ENCODE assay signal across 9 cellular contexts in the genomic region with DNA sequence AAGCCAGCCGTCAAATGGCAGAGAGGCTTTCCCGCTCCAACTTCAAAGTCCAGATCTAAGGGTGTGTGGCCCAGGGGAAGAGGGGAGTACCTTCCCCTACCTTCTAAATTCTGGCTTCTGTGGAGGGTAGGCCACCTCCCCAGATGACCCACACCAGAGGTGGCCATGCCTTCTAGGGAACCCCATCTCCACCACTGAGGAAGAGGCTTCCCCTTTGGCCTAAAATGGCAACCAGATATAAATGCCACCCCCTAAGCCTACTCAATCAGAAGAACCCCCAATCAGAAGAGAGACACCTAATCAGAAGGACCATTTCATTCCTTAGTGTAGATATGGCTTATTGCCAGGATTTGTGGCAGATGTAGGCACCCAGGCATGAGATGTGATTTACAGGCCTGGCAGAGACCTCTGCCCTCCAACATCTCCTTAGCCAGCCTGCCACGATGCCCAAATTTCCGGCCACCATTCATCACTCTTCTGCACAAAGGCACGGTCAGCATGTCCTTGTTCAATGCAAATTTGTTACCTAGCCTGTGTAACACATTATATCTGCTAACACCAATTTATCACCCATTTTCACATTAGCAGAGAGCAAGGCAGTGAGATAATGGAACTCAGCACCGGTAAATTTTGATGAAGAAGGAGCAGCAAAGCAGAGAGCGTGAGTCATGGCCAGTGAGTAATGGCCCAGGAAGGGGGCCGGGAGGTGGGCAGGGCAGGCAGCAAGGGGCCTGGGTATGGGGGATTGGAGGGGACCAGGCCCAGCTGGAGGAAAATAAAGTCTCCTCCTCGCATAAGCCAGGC. TPM values are rescaled to one million over a fixed set of nuclear protein-coding genes. Genes with fewer than 3 reads are reported as not detected.
DNase-seq lines count a peak whose midpoint lies in the region; ATAC-seq and TF ChIP-seq lines count a peak whose summit lies in the region.
"Had no signal": no experiment of that assay in that cellular context is flagged by ENCODE, and none has a peak within 500 bp of the region (broad histone marks: within the 10 kb centered on the region; RNA-seq: fewer than 3 reads in every experiment).

No MANE protein-coding gene starts in this region.

- H3K27me3 Mint-ChIP-seq in GM23338 (ENCODE audit: insufficient read depth, low read depth, poor library complexity), result peaks cover 22% of the 10 kb centered on the region
- peaks cover 32% of the 10 kb centered on the region for H3K27me3 Mint-ChIP-seq in activated B cell treated with CpG ODN at 0.5 μM for 24 hours

- peaks cover 16% of the 10 kb centered on the region for H3K4me1 ChIP-seq in ACC112 (ENCODE audit: control insufficient read depth, insufficient read depth, low read length, unreplicated experiment)
- peaks cover 12% of the 10 kb centered on the region; the same call in 1 of the 2 replicates for H3K4me1 ChIP-seq in GM23338 (ENCODE audit: insufficient read depth)
- peaks cover 7% of the 10 kb centered on the region for H3K4me1 ChIP-seq in iPS-18a (ENCODE audit: control insufficient read depth, low read depth, low read length)

- 0 out of 2 replicates have a peak, but pooled peaks cover 7% of the 10 kb centered on the region for H4K20me1 ChIP-seq in GM23338 (replicated peaks; ENCODE audit: insufficient read depth)

- H3K9ac ChIP-seq in iPS-18a (ENCODE audit: low read length), result no peak overlapping the region

- H3K4me3 ChIP-seq in ACC112 (ENCODE audit: low read depth, low read length) (peak overlapping the region; percentile 62), GM23338 (peak overlapping the region; percentile 64; the same call in 1 of the 2 replicates), iPS-18a (ENCODE audit: low read length) (peak overlapping the region; percentile 62)

- H2AFZ ChIP-seq in ACC112 (ENCODE audit: low read length, unreplicated experiment) (no peak overlapping the region), GM23338 (peak overlapping the region; percentile 98)

- intact Hi-C loops in activated B cell treated with CpG ODN at 0.5 μM for 24 hours (cut with micrococcal nuclease), result loop anchor here (5.0 kb wide), 1 partner anchor 130 kb away; no protein-coding TSS in a partner anchor

- no peaks in the 10 kb centered on the region for H3K79me2 ChIP-seq in ACC112 (ENCODE audit: control insufficient read depth, insufficient read depth, low read length, unreplicated experiment)
- H3K79me2 ChIP-seq in GM23338 (replicated peaks; ENCODE audit: insufficient read depth), result no peaks in the 10 kb centered on the region

- H3K27me3 ChIP-seq in ACC112 (ENCODE audit: insufficient read depth, low read length) (peaks cover 22% of the 10 kb centered on the region), GM23338 (ENCODE audit: insufficient read depth) (peaks cover 28% of the 10 kb centered on the region), iPS-18a (ENCODE audit: control insufficient read depth, insufficient read depth, low read length) (peaks cover 37% of the 10 kb centered on the region)

- H3K9me3 Mint-ChIP-seq in GM23338 (no peaks in the 10 kb centered on the region), activated B cell treated with CpG ODN at 0.5 μM for 24 hours (no peaks in the 10 kb centered on the region)

- H3F3A ChIP-seq in GM23338 (replicated peaks; ENCODE audit: low read depth), result no peaks in the 10 kb centered on the region

- H3K27ac ChIP-seq in ACC112 (ENCODE audit: low read depth, low read length) (no peak overlapping the region), GM23338 (ENCODE audit: low read depth) (no peak overlapping the region), iPS-18a (ENCODE audit: low read length) (no peak overlapping the region)
- H3K27ac ChIP-seq: esophagus squamous epithelium had no signal

- H3K36me3 ChIP-seq in ACC112 (ENCODE audit: insufficient read depth, low read length), result no peaks in the 10 kb centered on the region
- H3K36me3 ChIP-seq in GM23338 (ENCODE audit: insufficient read depth), result no peaks in the 10 kb centered on the region
- no peaks in the 10 kb centered on the region for H3K36me3 ChIP-seq in iPS-18a (ENCODE audit: control insufficient read depth, low read depth, low read length)
- H3K36me3 ChIP-seq: esophagus squamous epithelium had no signal

- H3K27ac Mint-ChIP-seq in GM23338 (no peak overlapping the region), activated B cell treated with CpG ODN at 0.5 μM for 24 hours (no peak overlapping the region)

- H3K4me1 Mint-ChIP-seq in GM23338 (peaks cover 12% of the 10 kb centered on the region), activated B cell treated with CpG ODN at 0.5 μM for 24 hours (peaks cover 8% of the 10 kb centered on the region)

- DNase-seq in GM23338 (ENCODE audit: low spot score) (no peak), activated B cell treated with CpG ODN at 0.5 μM for 24 hours (no peak), COR-L47 (lab: John Stamatoyannopoulos, UW) (no peak), NCI-H748 treated with DMSO at 0.1 percent for 48 hours (lab: John Stamatoyannopoulos, UW) (no peak)
- DNase-seq: esophagus squamous epithelium had no signal

- H3K9me3 ChIP-seq in iPS-18a (ENCODE audit: control insufficient read depth, low read depth, low read length), result no peaks in the 10 kb centered on the region
- H3K9me3 ChIP-seq: esophagus squamous epithelium had no signal

- ATAC-seq in GM23338 (no peak), activated B cell treated with CpG ODN at 0.5 μM for 24 hours (ENCODE audit: low read depth) (no peak), HG02884 (IDR thresholded peaks at IDR 0.05; ENCODE audit: unreplicated experiment) (no peak), GM21390 (IDR thresholded peaks at IDR 0.05; ENCODE audit: unreplicated experiment) (no peak)

- no peaks in the 10 kb centered on the region for H3K36me3 Mint-ChIP-seq in GM23338 (ENCODE audit: low read depth)
- no peaks in the 10 kb centered on the region for H3K36me3 Mint-ChIP-seq in activated B cell treated with CpG ODN at 0.5 μM for 24 hours (ENCODE audit: low read depth)

- POLR2A ChIA-PET in activated B cell treated with CpG ODN at 0.5 μM for 24 hours (lab: Charles Lee), result no interaction called here

- peak overlapping the region; percentile 90 for H3K4me2 ChIP-seq in GM23338

- CTCF ChIA-PET in activated B cell treated with CpG ODN at 0.5 μM for 24 hours (lab: Charles Lee), result interaction anchor here (0.9 to 5.0 kb wide), 11 partner anchors 79 to 376 kb away, joined by 3 to 109 read pairs (median 5); no protein-coding TSS in a partner anchor

- H3K4me3 Mint-ChIP-seq in GM23338 (peak overlapping the region; percentile 81; the same call in 2 of the 3 replicates), activated B cell treated with CpG ODN at 0.5 μM for 24 hours (peak overlapping the region; percentile 4)

- no peaks in the 10 kb centered on the region for H3K9me2 ChIP-seq in GM23338 (ENCODE audit: insufficient read depth)

- no peak for TF ChIP-seq CTCF in GM23338 (conservative IDR thresholded peaks at IDR 0.05; ENCODE audit: low read depth in 2 of 2)
- TF ChIP-seq CTCF in activated B cell treated with CpG ODN at 0.5 μM for 24 hours (IDR thresholded peaks at IDR 0.05), result no peak

TF ChIP-seq in GM23338, 12 proteins besides CTCF, POLR2A, EP300 and RAD21 (continues in another document):
- TF ChIP-seq JUNB (IDR thresholded peaks at IDR 0.05; ENCODE audit: unreplicated experiment) (no peak), EZH2phosphoT487 (IDR thresholded peaks at IDR 0.05; ENCODE audit: unreplicated experiment) (no peak), NANOG (IDR thresholded peaks at IDR 0.05; ENCODE audit: borderline replicate concordance) (no peak), ZNF114 (CRISPR knock-in tag; IDR thresholded peaks at IDR 0.05) (no peak)
- TF ChIP-seq, protein P1, sequence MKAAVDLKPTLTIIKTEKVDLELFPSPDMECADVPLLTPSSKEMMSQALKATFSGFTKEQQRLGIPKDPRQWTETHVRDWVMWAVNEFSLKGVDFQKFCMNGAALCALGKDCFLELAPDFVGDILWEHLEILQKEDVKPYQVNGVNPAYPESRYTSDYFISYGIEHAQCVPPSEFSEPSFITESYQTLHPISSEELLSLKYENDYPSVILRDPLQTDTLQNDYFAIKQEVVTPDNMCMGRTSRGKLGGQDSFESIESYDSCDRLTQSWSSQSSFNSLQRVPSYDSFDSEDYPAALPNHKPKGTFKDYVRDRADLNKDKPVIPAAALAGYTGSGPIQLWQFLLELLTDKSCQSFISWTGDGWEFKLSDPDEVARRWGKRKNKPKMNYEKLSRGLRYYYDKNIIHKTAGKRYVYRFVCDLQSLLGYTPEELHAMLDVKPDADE (IDR thresholded peaks at IDR 0.05), result no peak

RNA-seq across cellular contexts. Expression of a gene that starts 1.2 kb away (rescaled TPM):
- total RNA-seq in GM23338 (2014; rRNA removed; shearing (Covaris generic)), result 8.2 and 10.0 TPM in 2 replicates
- polyA plus RNA-seq in GM23338 (2016; fragmentation: Nextera tagmentation; extraction: Ambion mirVana), result 1.6 and 2.1 TPM in 2 replicates
- total RNA-seq in activated B cell treated with CpG ODN at 0.5 μM for 24 hours, result 5.6 and 7.4 TPM in 2 replicates
